In genomic region chr12:24562761-24563392, GRCh38 we compare ENCODE assay signal across 8 cellular contexts.
A peak's percentile ranks its signal among the peaks of the same experiment; 100 is the strongest.
DNase-seq lines count a peak whose midpoint lies in the region; ATAC-seq and TF ChIP-seq lines count a peak whose summit lies in the region.

No MANE protein-coding gene starts in this region.

- no peaks in the 10 kb centered on the region for H3K36me3 Mint-ChIP-seq in CD8-positive, alpha-beta T cell
- H3K36me3 Mint-ChIP-seq in HFFc6 (ENCODE audit: low read depth) (no peaks in the 10 kb centered on the region), WTC11 (no peaks in the 10 kb centered on the region), neural progenitor cell (peaks cover under 1% of the 10 kb centered on the region)

- ATAC-seq in CD8-positive, alpha-beta T cell = no peak
- ATAC-seq in WTC11 = peak; percentile 25
- peak; percentile 14 for ATAC-seq in gastroesophageal sphincter
- ATAC-seq in GM19035 (IDR thresholded peaks at IDR 0.05; ENCODE audit: unreplicated experiment) = no peak
- no peak for ATAC-seq in HG02970 (IDR thresholded peaks at IDR 0.05; ENCODE audit: low FRiP score, unreplicated experiment)

- no peak overlapping the region for H3K27ac ChIP-seq in CD8-positive, alpha-beta T cell (ENCODE audit: low read depth, low read length)
- H3K27ac ChIP-seq in gastroesophageal sphincter = peak overlapping the region in 3 of 4 donors; percentile 83 to 89 (median 85)
- H3K27ac ChIP-seq in neural progenitor cell = no peak overlapping the region

- TF ChIP-seq CTCF in CD8-positive, alpha-beta T cell (IDR thresholded peaks at IDR 0.05) = no peak
- TF ChIP-seq CTCF in HFFc6 (IDR thresholded peaks at IDR 0.05) (no peak), WTC11 (IDR thresholded peaks at IDR 0.05) (no peak), gastroesophageal sphincter (IDR thresholded peaks at IDR 0.05) (no peak), neural progenitor cell (IDR thresholded peaks at IDR 0.05) (no peak)

- H3K4me3 ChIP-seq in CD8-positive, alpha-beta T cell (ENCODE audit: low read depth, low read length) = no peak overlapping the region
- peak overlapping the region; percentile 84 to 87 for H3K4me3 ChIP-seq in gastroesophageal sphincter
- peak overlapping the region; percentile 97 for H3K4me3 ChIP-seq in neural progenitor cell

- H3K4me2 ChIP-seq in neural progenitor cell = peak overlapping the region; percentile 88

- no peak overlapping the region for H3K27ac Mint-ChIP-seq in CD8-positive, alpha-beta T cell
- H3K27ac Mint-ChIP-seq in HFFc6 (no peak overlapping the region), WTC11 (no peak overlapping the region), neural progenitor cell (peak overlapping the region; percentile 98)

- intact Hi-C loops in CD8-positive, alpha-beta T cell (cut with DNase I, micrococcal nuclease) = no loop called here

- H3K9me3 Mint-ChIP-seq in CD8-positive, alpha-beta T cell = no peaks in the 10 kb centered on the region
- no peaks in the 10 kb centered on the region for H3K9me3 Mint-ChIP-seq in HFFc6
- no peaks in the 10 kb centered on the region for H3K9me3 Mint-ChIP-seq in WTC11
- no peaks in the 10 kb centered on the region for H3K9me3 Mint-ChIP-seq in neural progenitor cell

- peak overlapping the region; percentile 74 for H3K4me3 Mint-ChIP-seq in CD8-positive, alpha-beta T cell
- H3K4me3 Mint-ChIP-seq in HFFc6 (peak overlapping the region; percentile 89), WTC11 (peak overlapping the region; percentile 94), neural progenitor cell (peak overlapping the region; percentile 97)

- WGBS in gastroesophageal sphincter (ENCODE audit: low coverage in 1 of 2), 2 donors = 2% methylated on average over 14 of the region's 55 CpGs; no CpG with 5 or more reads in 1 of the 2 donors

- CTCF ChIA-PET in CD8-positive, alpha-beta T cell (lab: Charles Lee) = no interaction called here
- CTCF ChIA-PET in WTC11 (lab: Charles Lee) = interaction anchor here (0.6 to 0.7 kb wide), 3 partner anchors 10 to 1328 kb away, joined by 3 to 5 read pairs (median 3); no protein-coding TSS in a partner anchor

- peaks cover 39% of the 10 kb centered on the region for H3F3A ChIP-seq in neural progenitor cell (ENCODE audit: low read depth)

- peaks cover 30% of the 10 kb centered on the region for H3K79me2 ChIP-seq in neural progenitor cell (ENCODE audit: low read depth)

- no peak for TF ChIP-seq EP300 in gastroesophageal sphincter (IDR thresholded peaks at IDR 0.05)

- H3K27me3 Mint-ChIP-seq in CD8-positive, alpha-beta T cell (ENCODE audit: low read depth) = peaks cover 52% of the 10 kb centered on the region
- H3K27me3 Mint-ChIP-seq in HFFc6 (ENCODE audit: insufficient read depth) (peaks cover 34% of the 10 kb centered on the region), WTC11 (ENCODE audit: low read depth) (peaks cover 42% of the 10 kb centered on the region), neural progenitor cell (ENCODE audit: insufficient read depth, low read depth) (peaks cover 5% of the 10 kb centered on the region)

- H3K9me3 ChIP-seq in CD8-positive, alpha-beta T cell (ENCODE audit: low read length) = no peaks in the 10 kb centered on the region
- H3K9me3 ChIP-seq in gastroesophageal sphincter = no peaks in the 10 kb centered on the region
- no peaks in the 10 kb centered on the region for H3K9me3 ChIP-seq in neural progenitor cell (ENCODE audit: low read depth)

- H4K20me1 ChIP-seq in neural progenitor cell (ENCODE audit: low read depth) = no peaks in the 10 kb centered on the region

- H2AFZ ChIP-seq in neural progenitor cell (replicated peaks) = peak overlapping the region; percentile 91

- no peak overlapping the region for H3K9ac ChIP-seq in neural progenitor cell

- POLR2A ChIA-PET in CD8-positive, alpha-beta T cell (lab: Charles Lee) = no interaction called here
- POLR2A ChIA-PET in WTC11 (lab: Charles Lee) = no interaction called here

- H3K4me1 Mint-ChIP-seq in CD8-positive, alpha-beta T cell (ENCODE audit: low read depth) = peaks cover 12% of the 10 kb centered on the region
- H3K4me1 Mint-ChIP-seq in HFFc6 (ENCODE audit: low read depth) (peaks cover 29% of the 10 kb centered on the region), WTC11 (peaks cover 53% of the 10 kb centered on the region), neural progenitor cell (peaks cover 46% of the 10 kb centered on the region)

- H3K27me3 ChIP-seq in CD8-positive, alpha-beta T cell (ENCODE audit: insufficient read depth, low read length) = peaks cover 7% of the 10 kb centered on the region
- H3K27me3 ChIP-seq in gastroesophageal sphincter (peaks cover 11% of the 10 kb centered on the region), neural progenitor cell (peaks cover 35% of the 10 kb centered on the region)

- H3K36me3 ChIP-seq in CD8-positive, alpha-beta T cell (ENCODE audit: insufficient read depth, low read length) = no peaks in the 10 kb centered on the region
- H3K36me3 ChIP-seq in gastroesophageal sphincter (no peaks in the 10 kb centered on the region), neural progenitor cell (no peaks in the 10 kb centered on the region)

- no peak for DNase-seq in CD8-positive, alpha-beta T cell
- DNase-seq in HFFc6 = no peak
- DNase-seq in WTC11 (ENCODE audit: low spot score) = peak; percentile 45
- DNase-seq in neural progenitor cell (ENCODE audit: low spot score) = peak; percentile 72
- DNase-seq in effector CD8-positive, alpha-beta T cell (lab: John Stamatoyannopoulos, UW) = no peak

- no peak for TF ChIP-seq POLR2A in gastroesophageal sphincter (IDR thresholded peaks at IDR 0.05)

- no peaks in the 10 kb centered on the region for H3K4me1 ChIP-seq in CD8-positive, alpha-beta T cell (ENCODE audit: insufficient read depth, low read length)
- H3K4me1 ChIP-seq in gastroesophageal sphincter (peaks cover 0 to 33% (median 6%) of the 10 kb centered on the region in 3 donors), neural progenitor cell (peaks cover 5% of the 10 kb centered on the region)

TF ChIP-seq in WTC11, 78 proteins besides CTCF, POLR2A, EP300 and RAD21 (continues in another document):
- no peak for TF ChIP-seq MAX (CRISPR knock-in tag; IDR thresholded peaks at IDR 0.05)
- no peak for TF ChIP-seq FOXK1 (CRISPR knock-in tag; IDR thresholded peaks at IDR 0.05)
- TF ChIP-seq ETV6 (CRISPR knock-in tag; IDR thresholded peaks at IDR 0.05) = no peak
- TF ChIP-seq RELA (CRISPR knock-in tag; IDR thresholded peaks at IDR 0.05; ENCODE audit: borderline replicate concordance) = no peak
- no peak for TF ChIP-seq E2F4 (CRISPR knock-in tag; IDR thresholded peaks at IDR 0.05; ENCODE audit: borderline replicate concordance, low read depth)
- no peak for TF ChIP-seq HMGXB4 (CRISPR knock-in tag; IDR thresholded peaks at IDR 0.05)
- no peak for TF ChIP-seq PREB (CRISPR knock-in tag; IDR thresholded peaks at IDR 0.05; ENCODE audit: borderline replicate concordance)
- no peak for TF ChIP-seq JUN (CRISPR knock-in tag; IDR thresholded peaks at IDR 0.05)
- no peak for TF ChIP-seq NR1H2 (CRISPR knock-in tag; IDR thresholded peaks at IDR 0.05)
- no peak for TF ChIP-seq ZNF232 (CRISPR knock-in tag; IDR thresholded peaks at IDR 0.05)
- TF ChIP-seq IRF1 (CRISPR knock-in tag; IDR thresholded peaks at IDR 0.05) = no peak
- TF ChIP-seq JAZF1 (CRISPR knock-in tag; IDR thresholded peaks at IDR 0.05) = no peak

Comparison
In these comparisons a context has a peak if more than half of its experiments do, and no peak if none do; other contexts are left out.
1. ATAC-seq: peak in WTC11 (single experiment) and gastroesophageal sphincter (single experiment); none in CD8-positive, alpha-beta T cell (single experiment), GM19035 (single experiment) and HG02970 (single experiment).
2. DNase-seq: peak in WTC11 (single experiment) and neural progenitor cell (single experiment); none in CD8-positive, alpha-beta T cell (0 of 7), HFFc6 (single experiment) and effector CD8-positive, alpha-beta T cell (single experiment).
3. H3K27ac ChIP-seq: peak in gastroesophageal sphincter (3 of 4); none in CD8-positive, alpha-beta T cell (single experiment) and neural progenitor cell (single experiment).
4. Peak in every context shown above with its lines, with median percentiles within 50 percentile points of each other: H3K4me3 Mint-ChIP-seq.